In the genomic region with DNA sequence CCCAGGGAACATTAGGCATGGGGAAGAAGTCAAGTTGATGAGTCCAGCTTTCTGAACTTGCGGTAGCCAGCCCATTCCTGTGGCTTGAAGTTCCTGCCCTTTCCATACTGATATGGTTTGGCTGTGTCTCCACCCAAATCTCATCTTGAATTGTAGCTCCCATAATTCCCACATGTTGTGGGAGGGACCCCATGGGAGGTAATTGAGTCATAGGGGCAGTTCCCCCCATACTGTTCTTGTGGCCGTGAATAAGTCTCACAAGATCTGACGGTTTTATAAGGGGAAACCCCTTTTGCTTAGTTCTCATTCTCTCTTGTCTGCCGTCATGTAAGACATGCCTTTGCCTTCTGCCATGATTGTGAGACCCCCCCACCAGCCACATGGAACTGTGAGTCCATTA, we compare ENCODE assay signal across 1 cellular context.
TF ChIP-seq lines count a peak whose summit lies in the region.

No MANE protein-coding gene starts in this region.

TF ChIP-seq in GM12878, 131 proteins besides CTCF, POLR2A, EP300 and RAD21:
- peak; percentile 55 for TF ChIP-seq MEF2B (IDR thresholded peaks at IDR 0.05; ENCODE audit: partially characterized antibody, poor library complexity, severe bottlenecking)
- TF ChIP-seq IKZF2 (IDR thresholded peaks at IDR 0.05), result peak; percentile 24 to 31; a peak in 1 of 4 replicates
- TF ChIP-seq SPI1 (IDR thresholded peaks at IDR 0.05; ENCODE audit: borderline replicate concordance, insufficient read depth, low read depth, low read length), result 0 out of 2 replicates have a peak, but pooled peaks have one; percentile 10
- TF ChIP-seq TAF1 (IDR thresholded peaks at IDR 0.05; ENCODE audit: borderline replicate concordance, low read depth, low read length), result peak; percentile 50; the same call in 1 of the 2 replicates
- TF ChIP-seq YY1 (IDR thresholded peaks at IDR 0.05; ENCODE audit: low read depth, low read length), result peak; percentile 33; the same call in 1 of the 2 replicates
- peak; percentile 62; the same call in 1 of the 2 replicates for TF ChIP-seq DPF2 (IDR thresholded peaks at IDR 0.05)
TF ChIP-seq in GM12878: peak in this region for 6; not testable (repeated sequence) for 125.
